Comparison of ENCODE assay signal across 26 cellular contexts in the genomic region with DNA sequence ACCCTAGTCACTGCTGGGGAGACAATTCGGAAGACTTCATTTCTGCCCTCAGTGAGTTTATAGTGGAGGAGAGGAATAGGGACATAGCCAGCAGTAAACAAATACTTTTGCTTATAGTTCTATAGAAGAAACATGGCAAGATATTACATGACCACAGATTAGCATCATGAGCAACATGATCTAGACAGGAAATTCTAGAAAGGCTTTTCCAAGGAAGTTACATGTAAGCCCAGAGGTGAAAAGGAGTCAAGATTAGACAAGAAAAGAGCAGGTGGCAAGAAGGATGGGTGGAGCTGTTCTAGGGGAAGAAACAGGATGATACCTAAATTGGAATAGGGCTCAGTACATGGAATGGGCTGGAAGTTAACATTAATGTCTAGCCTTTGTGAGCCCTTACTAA.
"Had no signal": no experiment of that assay in that cellular context is flagged by ENCODE, and none has a peak within 500 bp of the region (broad histone marks: within the 10 kb centered on the region; RNA-seq: fewer than 3 reads in every experiment).

No MANE protein-coding gene starts in this region.

- H3K27me3 ChIP-seq: ascending aorta, brain microvascular endothelial cell, esophagus muscularis mucosa had no signal

- H3K27ac Mint-ChIP-seq: activated CD4-positive, alpha-beta memory T cell treated with anti-CD3 and anti-CD28 coated beads for 36 hours; activated CD4-positive, alpha-beta T cell treated with anti-CD3 and anti-CD28 coated beads for 36 hours; activated CD4-positive, alpha-beta T cell treated with anti-CD3 and anti-CD28 coated beads, Interleukin-2, amount 10 ng/mL, durations not matched to agents 24 days and 14 days; activated CD8-positive, alpha-beta memory T cell treated with anti-CD3 and anti-CD28 coated beads, Interleukin-2, amount 10 ng/mL, durations not matched to agents 7 days and 5 days; activated CD8-positive, alpha-beta T cell treated with anti-CD3 and anti-CD28 coated beads, Interleukin-2, amount 10 ng/mL, durations not matched to agents 7 days and 5 days; activated naive CD4-positive, alpha-beta T cell treated with anti-CD3 and anti-CD28 coated beads, Interleukin-2, amount 10 ng/mL, durations not matched to agents 7 days and 5 days; activated naive CD4-positive, alpha-beta T cell treated with anti-CD3 and anti-CD28 coated beads, Interleukin-2, amount 50 U/mL, for 72 hours; activated naive CD8-positive, alpha-beta T cell treated with anti-CD3 and anti-CD28 coated beads, Interleukin-2, amount 10 ng/mL, durations not matched to agents 7 days and 5 days; activated T-helper 1 cell treated with anti-CD3 and anti-CD28 coated beads, Interleukin-12 subunit alpha, Interleukin-12 subunit beta, Interleukin-2, Interleukin-4 antibody, amounts not matched to agents 30 ng/mL and 10 ng/mL and 1 ng/mL, durations not matched to agents 14 hours and 24 hours and 36 hours; activated T-helper 2 cell treated with anti-CD3 and anti-CD28 coated beads, Interferon-gamma antibody, Interleukin-2, Interleukin-4, amounts not matched to agents 10 μg/mL and 5 μg/mL and 100 μg/mL, durations not matched to agents 14 hours and 24 hours and 36 hours; effector memory CD8-positive, alpha-beta T cell had no signal

- ATAC-seq: activated CD4-positive, alpha-beta T cell treated with anti-CD3 and anti-CD28 coated beads for 36 hours; activated CD8-positive, alpha-beta memory T cell treated with anti-CD3 and anti-CD28 coated beads, Interleukin-2, amount 10 ng/mL, durations not matched to agents 7 days and 5 days; activated CD8-positive, alpha-beta T cell treated with anti-CD3 and anti-CD28 coated beads, Interleukin-2, amount 10 ng/mL, durations not matched to agents 7 days and 5 days; activated naive CD4-positive, alpha-beta T cell treated with anti-CD3 and anti-CD28 coated beads, Interleukin-2, amount 50 U/mL, for 72 hours; effector memory CD8-positive, alpha-beta T cell had no signal

- H3K4me1 ChIP-seq: ascending aorta had no signal

- H3K27ac ChIP-seq: ascending aorta, brain microvascular endothelial cell, esophagus muscularis mucosa had no signal

- H3K9me3 ChIP-seq: ascending aorta, esophagus muscularis mucosa had no signal

- H3K4me1 Mint-ChIP-seq: activated CD4-positive, alpha-beta T cell treated with anti-CD3 and anti-CD28 coated beads for 36 hours; activated CD4-positive, alpha-beta T cell treated with anti-CD3 and anti-CD28 coated beads, Interleukin-2, amount 10 ng/mL, durations not matched to agents 24 days and 14 days; activated CD8-positive, alpha-beta memory T cell treated with anti-CD3 and anti-CD28 coated beads, Interleukin-2, amount 10 ng/mL, durations not matched to agents 7 days and 5 days; activated naive CD4-positive, alpha-beta T cell treated with anti-CD3 and anti-CD28 coated beads, Interleukin-2, amount 10 ng/mL, durations not matched to agents 7 days and 5 days; activated naive CD8-positive, alpha-beta T cell treated with anti-CD3 and anti-CD28 coated beads, Interleukin-2, amount 10 ng/mL, durations not matched to agents 7 days and 5 days had no signal

- H3K9me3 Mint-ChIP-seq: activated CD4-positive, alpha-beta memory T cell treated with anti-CD3 and anti-CD28 coated beads for 36 hours; activated CD4-positive, alpha-beta T cell treated with anti-CD3 and anti-CD28 coated beads, Interleukin-2, amount 10 ng/mL, durations not matched to agents 24 days and 14 days; activated naive CD4-positive, alpha-beta T cell treated with anti-CD3 and anti-CD28 coated beads, Interleukin-2, amount 50 U/mL, for 72 hours; activated naive CD8-positive, alpha-beta T cell treated with anti-CD3 and anti-CD28 coated beads, Interleukin-2, amount 10 ng/mL, durations not matched to agents 7 days and 5 days; activated T-helper 1 cell treated with anti-CD3 and anti-CD28 coated beads, Interleukin-12 subunit alpha, Interleukin-12 subunit beta, Interleukin-2, Interleukin-4 antibody, amounts not matched to agents 30 ng/mL and 10 ng/mL and 1 ng/mL, durations not matched to agents 14 hours and 24 hours and 36 hours; activated T-helper 2 cell treated with anti-CD3 and anti-CD28 coated beads, Interferon-gamma antibody, Interleukin-2, Interleukin-4, amounts not matched to agents 10 μg/mL and 5 μg/mL and 100 μg/mL, durations not matched to agents 14 hours and 24 hours and 36 hours; effector memory CD8-positive, alpha-beta T cell had no signal

- H3K36me3 Mint-ChIP-seq: activated CD4-positive, alpha-beta memory T cell treated with anti-CD3 and anti-CD28 coated beads for 36 hours; activated CD8-positive, alpha-beta memory T cell treated with anti-CD3 and anti-CD28 coated beads, Interleukin-2, amount 10 ng/mL, durations not matched to agents 7 days and 5 days; activated naive CD4-positive, alpha-beta T cell treated with anti-CD3 and anti-CD28 coated beads, Interleukin-2, amount 10 ng/mL, durations not matched to agents 7 days and 5 days; activated naive CD4-positive, alpha-beta T cell treated with anti-CD3 and anti-CD28 coated beads, Interleukin-2, amount 50 U/mL, for 72 hours; activated naive CD8-positive, alpha-beta T cell treated with anti-CD3 and anti-CD28 coated beads, Interleukin-2, amount 10 ng/mL, durations not matched to agents 7 days and 5 days had no signal

- H3K4me3 ChIP-seq: ascending aorta, esophagus muscularis mucosa had no signal

- DNase-seq: activated CD4-positive, alpha-beta memory T cell treated with anti-CD3 and anti-CD28 coated beads for 36 hours; activated CD4-positive, alpha-beta T cell treated with anti-CD3 and anti-CD28 coated beads for 36 hours; activated CD4-positive, alpha-beta T cell treated with anti-CD3 and anti-CD28 coated beads, Interleukin-2, amount 10 ng/mL, durations not matched to agents 24 days and 14 days; activated CD4-positive, CD25-positive, alpha-beta regulatory T cell; activated CD4-positive, CD25-positive, alpha-beta regulatory T cell treated with anti-CD3 and anti-CD28 coated beads, Interleukin-2, amount 50 U/mL, for 72 hours; activated CD8-positive, alpha-beta memory T cell treated with anti-CD3 and anti-CD28 coated beads, Interleukin-2, amount 10 ng/mL, durations not matched to agents 7 days and 5 days; activated CD8-positive, alpha-beta memory T cell treated with anti-CD3 and anti-CD28 coated beads, Interleukin-2, amount 50 U/mL, for 4 hours; activated CD8-positive, alpha-beta T cell treated with anti-CD3 and anti-CD28 coated beads, Interleukin-2, amount 10 ng/mL, durations not matched to agents 7 days and 5 days; activated effector memory CD4-positive, alpha-beta T cell treated with anti-CD3 and anti-CD28 coated beads, Interleukin-2, amount 50 U/mL, for 16 hours; activated naive CD4-positive, alpha-beta T cell treated with anti-CD3 and anti-CD28 coated beads, Interleukin-2, amount 10 ng/mL, durations not matched to agents 7 days and 5 days; activated naive CD8-positive, alpha-beta T cell treated with anti-CD3 and anti-CD28 coated beads, Interleukin-2, amount 10 ng/mL, durations not matched to agents 7 days and 5 days; activated T-cell treated with anti-CD3 and anti-CD28 coated beads, Interleukin-2, amount 50 U/mL, for 1 hour; activated T-cell treated with anti-CD3 and anti-CD28 coated beads, Interleukin-2, amount 50 U/mL, for 48 hours; brain microvascular endothelial cell; caudate nucleus; cortex of kidney; dermis blood vessel endothelial cell; effector CD4-positive, alpha-beta T cell; effector memory CD8-positive, alpha-beta T cell; head of caudate nucleus; T-helper 2 cell had no signal

- H3K27me3 Mint-ChIP-seq: activated CD4-positive, alpha-beta memory T cell treated with anti-CD3 and anti-CD28 coated beads for 36 hours; activated CD4-positive, alpha-beta T cell treated with anti-CD3 and anti-CD28 coated beads, Interleukin-2, amount 10 ng/mL, durations not matched to agents 24 days and 14 days; activated CD8-positive, alpha-beta memory T cell treated with anti-CD3 and anti-CD28 coated beads, Interleukin-2, amount 10 ng/mL, durations not matched to agents 7 days and 5 days; activated naive CD4-positive, alpha-beta T cell treated with anti-CD3 and anti-CD28 coated beads, Interleukin-2, amount 10 ng/mL, durations not matched to agents 7 days and 5 days; activated naive CD8-positive, alpha-beta T cell treated with anti-CD3 and anti-CD28 coated beads, Interleukin-2, amount 10 ng/mL, durations not matched to agents 7 days and 5 days; effector memory CD8-positive, alpha-beta T cell had no signal

- H3K36me3 ChIP-seq: ascending aorta, brain microvascular endothelial cell, esophagus muscularis mucosa had no signal

- H3K4me3 Mint-ChIP-seq: activated CD4-positive, alpha-beta memory T cell treated with anti-CD3 and anti-CD28 coated beads for 36 hours; activated CD4-positive, alpha-beta T cell treated with anti-CD3 and anti-CD28 coated beads for 36 hours; activated CD4-positive, alpha-beta T cell treated with anti-CD3 and anti-CD28 coated beads, Interleukin-2, amount 10 ng/mL, durations not matched to agents 24 days and 14 days; activated CD8-positive, alpha-beta memory T cell treated with anti-CD3 and anti-CD28 coated beads, Interleukin-2, amount 10 ng/mL, durations not matched to agents 7 days and 5 days; activated CD8-positive, alpha-beta T cell treated with anti-CD3 and anti-CD28 coated beads, Interleukin-2, amount 10 ng/mL, durations not matched to agents 7 days and 5 days; activated naive CD4-positive, alpha-beta T cell treated with anti-CD3 and anti-CD28 coated beads, Interleukin-2, amount 10 ng/mL, durations not matched to agents 7 days and 5 days; activated naive CD8-positive, alpha-beta T cell treated with anti-CD3 and anti-CD28 coated beads, Interleukin-2, amount 10 ng/mL, durations not matched to agents 7 days and 5 days; activated T-helper 1 cell treated with anti-CD3 and anti-CD28 coated beads, Interleukin-12 subunit alpha, Interleukin-12 subunit beta, Interleukin-2, Interleukin-4 antibody, amounts not matched to agents 30 ng/mL and 10 ng/mL and 1 ng/mL, durations not matched to agents 14 hours and 24 hours and 36 hours; effector memory CD8-positive, alpha-beta T cell had no signal
